Comparison of ENCODE assay signal across 16 cellular contexts in genomic region chr2:199509401-199509800, GRCh38. TPM values are rescaled to one million over a fixed set of nuclear protein-coding genes. Genes with fewer than 3 reads are reported as not detected.
DNase-seq lines count a peak whose midpoint lies in the region; ATAC-seq and TF ChIP-seq lines count a peak whose summit lies in the region.
"Had no signal": no experiment of that assay in that cellular context is flagged by ENCODE, and none has a peak within 500 bp of the region (broad histone marks: within the 10 kb centered on the region; RNA-seq: fewer than 3 reads in every experiment).

No MANE protein-coding gene starts in this region.

- H3K79me2 ChIP-seq in neural progenitor cell (ENCODE audit: low read depth), result no peaks in the 10 kb centered on the region

- H3K27me3 Mint-ChIP-seq in neural progenitor cell (ENCODE audit: insufficient read depth, low read depth), result peaks cover 3% of the 10 kb centered on the region

- H3K4me1 Mint-ChIP-seq in neural progenitor cell, result peaks cover 6% of the 10 kb centered on the region
- H3K4me1 Mint-ChIP-seq: B cell, GM23338 had no signal

- H3K27ac Mint-ChIP-seq in neural progenitor cell, result no peak overlapping the region
- H3K27ac Mint-ChIP-seq: B cell, GM23338 had no signal

- H3K27me3 ChIP-seq in neural progenitor cell, result no peaks in the 10 kb centered on the region

- no peak for TF ChIP-seq CTCF in neural progenitor cell (IDR thresholded peaks at IDR 0.05)

- no peaks in the 10 kb centered on the region for H3K4me1 ChIP-seq in neural progenitor cell
- H3K4me1 ChIP-seq: stomach had no signal

- no peak overlapping the region for H2AFZ ChIP-seq in neural progenitor cell (replicated peaks)
- H2AFZ ChIP-seq: GM23338 had no signal

- no peak overlapping the region for H3K4me3 Mint-ChIP-seq in neural progenitor cell
- H3K4me3 Mint-ChIP-seq: B cell, GM23338 had no signal

- no peak overlapping the region for H3K4me2 ChIP-seq in neural progenitor cell
- H3K4me2 ChIP-seq: GM23338 had no signal

- no peaks in the 10 kb centered on the region for H3F3A ChIP-seq in neural progenitor cell (ENCODE audit: low read depth)

- H3K27ac ChIP-seq in neural progenitor cell, result no peak overlapping the region
- H3K27ac ChIP-seq: SK-N-MC, stomach had no signal

- no peaks in the 10 kb centered on the region for H3K9me3 Mint-ChIP-seq in neural progenitor cell
- H3K9me3 Mint-ChIP-seq: GM23338 had no signal

- ATAC-seq in GM18907 (IDR thresholded peaks at IDR 0.05; ENCODE audit: unreplicated experiment) (peak; percentile 96), GM21576 (IDR thresholded peaks at IDR 0.05; ENCODE audit: unreplicated experiment) (peak; percentile 84), HG03039 (IDR thresholded peaks at IDR 0.05; ENCODE audit: unreplicated experiment) (peak; percentile 72), HG03558 (IDR thresholded peaks at IDR 0.05; ENCODE audit: extremely low read depth, unreplicated experiment) (peak; percentile 83)
- ATAC-seq: GM23338 had no signal

- DNase-seq in neural progenitor cell (ENCODE audit: low spot score), result no peak
- no peak for DNase-seq in CD1c-positive myeloid dendritic cell (ENCODE audit: extremely low spot score)
- no peak for DNase-seq in GM03348 (ENCODE audit: low spot score)
- no peak for DNase-seq in SIG-M5 (lab: John Stamatoyannopoulos, UW)
- DNase-seq: activated effector memory CD4-positive, alpha-beta T cell treated with Interleukin-2 at 50 U/mL for 16 hours; dermis blood vessel endothelial cell; mesendoderm; nucleus accumbens; stomach had no signal

- H4K20me1 ChIP-seq in neural progenitor cell (ENCODE audit: low read depth), result no peaks in the 10 kb centered on the region

- H3K36me3 ChIP-seq in neural progenitor cell, result no peaks in the 10 kb centered on the region
- H3K36me3 ChIP-seq: stomach had no signal

- H3K9me3 ChIP-seq in neural progenitor cell (ENCODE audit: low read depth), result no peaks in the 10 kb centered on the region
- H3K9me3 ChIP-seq: stomach had no signal

- no peaks in the 10 kb centered on the region for H3K36me3 Mint-ChIP-seq in neural progenitor cell

- H3K4me3 ChIP-seq in neural progenitor cell, result no peak overlapping the region
- H3K4me3 ChIP-seq: GM23338, SK-N-MC, stomach had no signal

- H3K9ac ChIP-seq in neural progenitor cell, result no peak overlapping the region

RNA-seq across cellular contexts. Expression of gene SATB2, which starts 51.7 kb away (rescaled TPM):
- 2.2 and 3.7 TPM in 2 replicates for total RNA-seq in neural progenitor cell (ENCODE audit: low replicate concordance)
